In the genomic region with DNA sequence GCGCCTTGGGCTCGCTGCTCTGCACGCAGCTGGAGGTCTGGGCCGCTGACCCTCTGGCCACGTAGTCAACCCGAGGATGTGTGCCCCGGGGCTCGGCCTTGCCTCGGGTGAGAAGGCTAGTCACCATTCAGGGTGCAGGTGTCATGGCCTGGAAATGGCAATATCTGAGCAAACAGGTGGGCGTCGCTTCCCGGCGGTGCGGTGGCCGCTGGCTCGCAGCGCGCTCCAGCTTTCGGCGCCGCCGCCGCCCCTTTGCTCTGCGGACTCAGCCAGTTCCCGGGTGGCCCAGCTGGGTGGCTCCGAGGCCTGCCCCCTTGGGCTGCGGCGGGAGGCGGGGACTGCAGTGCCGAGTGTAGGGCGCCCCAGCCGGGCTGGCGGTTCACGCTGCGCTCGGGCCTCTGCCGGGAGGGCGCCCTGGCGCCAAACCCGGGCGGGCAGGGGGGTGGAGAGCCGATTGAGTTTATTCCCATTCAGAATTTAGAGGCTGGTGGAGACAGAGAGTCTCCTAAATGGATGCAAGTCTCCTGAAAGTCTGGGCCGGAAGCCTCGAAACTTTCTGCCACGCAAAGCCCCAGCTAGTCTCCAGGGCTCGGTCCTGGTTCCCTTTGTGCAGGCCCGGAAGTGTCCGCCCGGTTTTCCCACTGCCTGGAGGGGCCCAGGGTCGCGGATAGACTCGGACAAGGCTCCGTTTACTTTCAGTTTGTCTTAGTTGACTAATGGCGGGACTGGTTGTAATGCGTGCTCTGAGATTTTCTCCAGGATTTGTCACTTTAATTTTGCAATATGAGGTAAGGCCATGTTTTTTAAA, we compare ENCODE assay signal across 9 cellular contexts. TPM values are rescaled to one million over a fixed set of nuclear protein-coding genes. Genes with fewer than 3 reads are reported as not detected.
DNase-seq lines count a peak whose midpoint lies in the region; ATAC-seq and TF ChIP-seq lines count a peak whose summit lies in the region.
"Had no signal": no experiment of that assay in that cellular context is flagged by ENCODE, and none has a peak within 500 bp of the region (broad histone marks: within the 10 kb centered on the region; RNA-seq: fewer than 3 reads in every experiment).

No MANE protein-coding gene starts in this region.

- H3K9ac ChIP-seq in neural cell (ENCODE audit: low read length): no peak overlapping the region

- no peak overlapping the region for H3K4me2 ChIP-seq in neural cell (ENCODE audit: low read length)

- no peaks in the 10 kb centered on the region for H3K9me2 ChIP-seq in neural cell (ENCODE audit: insufficient read depth, low read length)

- no peaks in the 10 kb centered on the region for H3K9me3 ChIP-seq in neural cell (ENCODE audit: low read length)

- no peaks in the 10 kb centered on the region for H3F3A ChIP-seq in neural cell (ENCODE audit: insufficient read depth, low read length, poor library complexity, severe bottlenecking)

- ATAC-seq in HG02623 (IDR thresholded peaks at IDR 0.05; ENCODE audit: unreplicated experiment) (peak; percentile 42), esophagus mucosa (peak; percentile 59)

- TF ChIP-seq EP300 in neural cell (conservative IDR thresholded peaks at IDR 0.05; ENCODE audit: poor library complexity, severe bottlenecking): no peak

- H2AFZ ChIP-seq in neural cell (ENCODE audit: low read depth, low read length): no peak overlapping the region

- no peak overlapping the region for H3K27ac ChIP-seq in neural cell (ENCODE audit: low read length)

- peak overlapping the region; percentile 58 for H3K4me3 ChIP-seq in neural cell (ENCODE audit: low read length)

- H4K20me1 ChIP-seq in neural cell (ENCODE audit: insufficient read depth): no peaks in the 10 kb centered on the region

- no peak for TF ChIP-seq RAD21 in neural cell (conservative IDR thresholded peaks at IDR 0.05)

- no peaks in the 10 kb centered on the region for H3K36me3 ChIP-seq in neural cell (ENCODE audit: insufficient read depth, low read length)

- no peak for TF ChIP-seq CTCF in neural cell (IDR thresholded peaks at IDR 0.05; ENCODE audit: poor library complexity, severe bottlenecking)

- no peaks in the 10 kb centered on the region for H3K79me2 ChIP-seq in neural cell (replicated peaks; ENCODE audit: insufficient read depth, low read length)

- H3K27me3 ChIP-seq in neural cell (ENCODE audit: insufficient read depth, low read depth, low read length): peaks cover 90% of the 10 kb centered on the region

- DNase-seq in NCI-H524 (lab: John Stamatoyannopoulos, UW) (peak; percentile 22 to 61), NCI-H524 treated with DMSO at 0.1 percent for 48 hours (lab: John Stamatoyannopoulos, UW) (no peak), SKM-1 treated with dmso at 0.1 percent for 144 hours (lab: John Stamatoyannopoulos, UW; ENCODE audit: unreplicated experiment) (no peak), pons (ENCODE audit: low spot score) (no peak)
- DNase-seq: DND-41 had no signal

TF ChIP-seq in PFSK-1, 5 proteins besides CTCF, POLR2A, EP300 and RAD21:
- peak; percentile 84; the same call in 1 of the 2 replicates for TF ChIP-seq TAF1 (IDR thresholded peaks at IDR 0.05; ENCODE audit: borderline replicate concordance, insufficient read depth, low read length)
- peak; percentile 8 for TF ChIP-seq FOXP2 (optimal IDR thresholded peaks at IDR 0.05; ENCODE audit: borderline replicate concordance, extremely low read depth, extremely low read length, insufficient read depth)
- peak; percentile 62 for TF ChIP-seq POLR2AphosphoS5 (IDR thresholded peaks at IDR 0.05; ENCODE audit: low read depth, low read length)
- TF ChIP-seq REST (IDR thresholded peaks at IDR 0.05; ENCODE audit: insufficient read depth in 1 of 2, low read depth in 2 of 2, low read length in 2 of 2): no peak
- no peak for TF ChIP-seq SIN3A (IDR thresholded peaks at IDR 0.05; ENCODE audit: borderline replicate concordance, insufficient read depth, low read length)

TF ChIP-seq in neural cell, 6 proteins besides CTCF, POLR2A, EP300 and RAD21:
- TF ChIP-seq REST (IDR thresholded peaks at IDR 0.05; ENCODE audit: borderline replicate concordance) (no peak), EZH2 (IDR thresholded peaks at IDR 0.05; ENCODE audit: borderline replicate concordance, insufficient read depth, low read length, poor library complexity, severe bottlenecking) (peak; percentile 75)
TF ChIP-seq in neural cell: peak in this region for 1.

RNA-seq across cellular contexts. Expression of gene TFAP2A, which starts 11.3 kb away (rescaled TPM):
- polyA plus RNA-seq in PFSK-1 (2012; ENCODE audit: insufficient read length, low read depth): 75.0 TPM
- total RNA-seq in esophagus mucosa: 59.6 TPM
- polyA plus RNA-seq in neural cell: 0.78 TPM in 1 of 2 replicates, not detected in the other
- not detected in 2 replicates for polyA minus RNA-seq in neural cell

Comparison
In these comparisons a context has a peak if more than half of its experiments do, and no peak if none do; other contexts are left out.
1. DNase-seq: peak in NCI-H524 (2 of 2); none in NCI-H524 treated with DMSO at 0.1 percent for 48 hours (single experiment), SKM-1 treated with dmso at 0.1 percent for 144 hours (single experiment) and pons (single experiment).